Comparison of ENCODE assay signal across 8 cellular contexts in the genomic region with DNA sequence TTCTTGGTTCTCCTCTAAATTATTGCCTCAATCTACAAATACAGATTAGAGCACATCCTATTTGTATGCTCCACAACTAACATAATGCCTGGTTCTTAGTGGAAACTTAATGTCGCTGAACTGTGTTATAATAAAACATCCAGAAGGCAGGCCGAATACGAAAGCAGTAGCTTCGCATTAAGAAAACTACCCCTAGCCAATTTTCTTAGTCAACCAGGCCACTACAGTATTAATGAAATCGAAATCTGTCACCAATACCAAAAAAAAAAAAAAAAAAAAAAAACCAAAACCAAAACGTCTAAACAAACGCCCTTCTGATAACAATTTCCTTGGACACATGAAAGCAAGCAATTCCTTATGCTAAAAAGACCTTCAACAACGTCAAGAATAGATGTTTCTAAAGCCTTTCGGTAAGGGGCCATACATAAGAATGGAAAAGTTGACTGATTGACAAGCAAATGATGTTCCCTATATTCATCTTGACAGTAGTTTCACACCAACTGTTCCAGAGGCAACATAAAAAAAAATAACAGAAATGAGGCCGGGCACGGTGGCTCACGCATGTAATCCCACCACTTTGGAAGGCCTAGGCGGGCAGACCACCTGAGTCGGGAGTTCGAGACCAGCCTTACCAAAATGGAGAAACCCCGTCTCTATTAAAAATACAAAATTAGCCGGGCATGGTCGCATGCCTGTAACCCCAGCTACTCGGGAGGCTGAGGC.
DNase-seq lines count a peak whose midpoint lies in the region; ATAC-seq and TF ChIP-seq lines count a peak whose summit lies in the region.

No MANE protein-coding gene starts in this region.

- H3K36me3 ChIP-seq in WERI-Rb-1 = no peaks in the 10 kb centered on the region

- H3K27ac ChIP-seq in HL-60 (replicated peaks) (peak overlapping the region; percentile 84), WERI-Rb-1 (no peak overlapping the region; the same call in 1 of the 2 replicates)

- H3K9me3 ChIP-seq in WERI-Rb-1 (ENCODE audit: severe bottlenecking) = no peaks in the 10 kb centered on the region

- TF ChIP-seq CTCF in HL-60 (IDR thresholded peaks at IDR 0.05; ENCODE audit: insufficient read depth, low read length) = no peak
- no peak for TF ChIP-seq CTCF in WERI-Rb-1 (IDR thresholded peaks at IDR 0.05; ENCODE audit: low read depth, low read length)

- no peaks in the 10 kb centered on the region for H3K27me3 ChIP-seq in HL-60 (ENCODE audit: insufficient read depth, poor library complexity, severe bottlenecking)
- H3K27me3 ChIP-seq in WERI-Rb-1 (ENCODE audit: insufficient read depth, low read depth, severe bottlenecking) = no peaks in the 10 kb centered on the region

- ATAC-seq in GM19452 (IDR thresholded peaks at IDR 0.05; ENCODE audit: unreplicated experiment) (no peak), GM18520 (IDR thresholded peaks at IDR 0.05; ENCODE audit: unreplicated experiment) (no peak)

- peak overlapping the region; percentile 83 for H3K4me3 ChIP-seq in HL-60 (replicated peaks; ENCODE audit: insufficient read depth, low read length)
- H3K4me3 ChIP-seq in WERI-Rb-1 (ENCODE audit: low read depth, low read length) = peak overlapping the region; percentile 92

- DNase-seq in HL-60 (ENCODE audit: low read depth in 1 of 2, low spot score in 1 of 2) (no peak), WERI-Rb-1 (no peak), fibroblast of peridontal ligament (ENCODE audit: extremely low read depth) (peak; percentile 29), retina (peak; percentile 46), glomerular visceral epithelial cell (ENCODE audit: extremely low spot score) (no peak), GOT3 (lab: John Stamatoyannopoulos, UW) (no peak)

Comparison
In these comparisons a context has a peak if more than half of its experiments do, and no peak if none do; other contexts are left out.
1. DNase-seq: peak in fibroblast of peridontal ligament (single experiment) and retina (single experiment); none in HL-60 (0 of 2), WERI-Rb-1 (single experiment), glomerular visceral epithelial cell (single experiment) and GOT3 (single experiment).